Comparison of ENCODE assay signal across 21 cellular contexts in genomic region chr2:97963079-97963406, GRCh38. TPM values are rescaled to one million over a fixed set of nuclear protein-coding genes. Genes with fewer than 3 reads are reported as not detected.
DNase-seq lines count a peak whose midpoint lies in the region; ATAC-seq, FAIRE-seq and TF ChIP-seq lines count a peak whose summit lies in the region.
"Had no signal": no experiment of that assay in that cellular context is flagged by ENCODE, and none has a peak within 500 bp of the region (broad histone marks: within the 10 kb centered on the region; RNA-seq: fewer than 3 reads in every experiment).

No MANE protein-coding gene starts in this region.

- no peak overlapping the region for H3K4me3 ChIP-seq in GM12878
- no peak overlapping the region for H3K4me3 ChIP-seq in ovary
- H3K4me3 ChIP-seq: lower lobe of right lung, right lobe of liver had no signal

- no peaks in the 10 kb centered on the region for H3K36me3 Mint-ChIP-seq in natural killer cell treated with Interleukin-12 subunit alpha and Interleukin-12 subunit beta and Interleukin-15 and Interleukin-18, amount 100 ng/mL, for 72 hours
- H3K36me3 Mint-ChIP-seq in natural killer cell: no peaks in the 10 kb centered on the region
- H3K36me3 Mint-ChIP-seq in stimulated activated naive B cell treated with anti-CD40 and anti-IgM and Interleukin-4, amounts not matched to agents 10 μg/mL and 1 μg/mL and 100 μg/mL, for 72 hours: peaks cover 16 to 29% of the 10 kb centered on the region in 2 donors

- no peaks in the 10 kb centered on the region for H3K9me3 Mint-ChIP-seq in natural killer cell treated with Interleukin-12 subunit alpha and Interleukin-12 subunit beta and Interleukin-15 and Interleukin-18, amount 100 ng/mL, for 72 hours
- H3K9me3 Mint-ChIP-seq in natural killer cell: no peaks in the 10 kb centered on the region
- peaks cover 0 to 4% of the 10 kb centered on the region in 2 donors for H3K9me3 Mint-ChIP-seq in stimulated activated naive B cell treated with anti-CD40 and anti-IgM and Interleukin-4, amounts not matched to agents 10 μg/mL and 1 μg/mL and 100 μg/mL, for 72 hours

- H3K27ac Mint-ChIP-seq in natural killer cell treated with Interleukin-12 subunit alpha and Interleukin-12 subunit beta and Interleukin-15 and Interleukin-18, amount 100 ng/mL, for 72 hours: peak overlapping the region; percentile 36 to 43
- peak overlapping the region in 1 of 2 donors; percentile 39 for H3K27ac Mint-ChIP-seq in natural killer cell
- H3K27ac Mint-ChIP-seq in stimulated activated naive B cell treated with anti-CD40 and anti-IgM and Interleukin-4, amounts not matched to agents 10 μg/mL and 1 μg/mL and 100 μg/mL, for 72 hours: peak overlapping the region; percentile 11

- no peaks in the 10 kb centered on the region for H3K36me3 ChIP-seq in GM12878 (ENCODE audit: control insufficient read depth in 2 of 2, insufficient read depth in 2 of 2, low read length in 1 of 2)
- H3K36me3 ChIP-seq in ovary: no peaks in the 10 kb centered on the region
- H3K36me3 ChIP-seq: lower lobe of right lung, right lobe of liver had no signal

- no TSS peak for BruUV-seq in GM12878 (replicated peaks; lab: Mats Ljungman, UMichigan)

- TF ChIP-seq POLR2A in GM12878 (IDR thresholded peaks at IDR 0.05; ENCODE audit: low read depth, low read length) (no peak), ovary (IDR thresholded peaks at IDR 0.05) (no peak)

- H3K9me3 ChIP-seq in GM12878 (replicated peaks; ENCODE audit: control insufficient read depth, insufficient read depth, low read length): no peaks in the 10 kb centered on the region; the same call in 2 of the 3 replicates
- H3K9me3 ChIP-seq in ovary: no peaks in the 10 kb centered on the region
- H3K9me3 ChIP-seq: lower lobe of right lung, right lobe of liver had no signal

- H3K27me3 Mint-ChIP-seq in natural killer cell treated with Interleukin-12 subunit alpha and Interleukin-12 subunit beta and Interleukin-15 and Interleukin-18, amount 100 ng/mL, for 72 hours: no peaks in the 10 kb centered on the region
- H3K27me3 Mint-ChIP-seq in natural killer cell (ENCODE audit: low read depth in 2 of 2): no peaks in the 10 kb centered on the region
- H3K27me3 Mint-ChIP-seq in stimulated activated naive B cell treated with anti-CD40 and anti-IgM and Interleukin-4, amounts not matched to agents 10 μg/mL and 1 μg/mL and 100 μg/mL, for 72 hours: no peaks in the 10 kb centered on the region

- DNase-seq in natural killer cell treated with Interleukin-12 subunit alpha and Interleukin-12 subunit beta and Interleukin-15 and Interleukin-18, amount 100 ng/mL, for 72 hours (ENCODE audit: low spot score): no peak
- DNase-seq in natural killer cell (no peak), GM12878 (ENCODE audit: low read depth, low spot score) (no peak), ovary (no peak), kidney glomerular epithelial cell (lab: John Stamatoyannopoulos, UW) (no peak), inferior parietal cortex (ENCODE audit: extremely low spot score) (no peak)
- DNase-seq in stimulated activated naive B cell treated with anti-CD40 and anti-IgM and Interleukin-4, amounts not matched to agents 10 μg/mL and 1 μg/mL and 100 μg/mL, for 72 hours: no peak
- DNase-seq: activated CD4-positive, alpha-beta T cell treated with anti-CD3 and anti-CD28 coated beads, Interleukin-2, amount 50 U/mL, for 4 hours; activated naive CD4-positive, alpha-beta T cell treated with Interleukin-2 at 50 U/mL for 16 hours; activated T-cell treated with anti-CD3 and anti-CD28 coated beads for 4 hours; cortex of kidney; EL; islet precursor cell; lower lobe of right lung; NCI-H2081 treated with DMSO at 0.1 percent for 48 hours; NCI-H345; NCI-H748 treated with DMSO at 0.1 percent for 48 hours; right lobe of liver; trophoblast cell had no signal

- in situ Hi-C loops in GM12878 (cut with MboI): no loop called here

- no peak for TF ChIP-seq EP300 in GM12878 (IDR thresholded peaks at IDR 0.05; ENCODE audit: borderline replicate concordance in 1 of 2, control insufficient read depth in 1 of 2, low read depth in 2 of 2, low read length in 2 of 2)
- no peak for TF ChIP-seq EP300 in ovary (IDR thresholded peaks at IDR 0.05)

- peak overlapping the region; percentile 12 for H3K4me3 Mint-ChIP-seq in natural killer cell treated with Interleukin-12 subunit alpha and Interleukin-12 subunit beta and Interleukin-15 and Interleukin-18, amount 100 ng/mL, for 72 hours
- no peak overlapping the region for H3K4me3 Mint-ChIP-seq in natural killer cell
- H3K4me3 Mint-ChIP-seq in stimulated activated naive B cell treated with anti-CD40 and anti-IgM and Interleukin-4, amounts not matched to agents 10 μg/mL and 1 μg/mL and 100 μg/mL, for 72 hours: no peak overlapping the region

- TF ChIP-seq CTCF in natural killer cell (IDR thresholded peaks at IDR 0.05): no peak
- TF ChIP-seq CTCF in GM12878 (IDR thresholded peaks at IDR 0.05 in 2 of 3, conservative IDR thresholded peaks at IDR 0.05 in 1 of 3; ENCODE audit: control insufficient read depth in 2 of 3, extremely low read depth in 1 of 3, insufficient read depth in 1 of 3, low read depth in 3 of 3, low read length in 3 of 3): no peak
- TF ChIP-seq CTCF in ovary (IDR thresholded peaks at IDR 0.05): no peak

- POLR2A ChIA-PET in GM12878 (lab: Charles Lee): interaction anchor here (0.5 to 1.4 kb wide), 7 partner anchors 8 to 36 kb away, joined by 3 to 5 read pairs (median 4); no protein-coding TSS in a partner anchor

- H3K9ac ChIP-seq in GM12878 (ENCODE audit: control insufficient read depth, insufficient read depth, low read length): no peak overlapping the region

- H3K4me1 Mint-ChIP-seq in natural killer cell treated with Interleukin-12 subunit alpha and Interleukin-12 subunit beta and Interleukin-15 and Interleukin-18, amount 100 ng/mL, for 72 hours (ENCODE audit: low read depth in 2 of 2): peaks cover 49 to 65% of the 10 kb centered on the region in 2 donors
- H3K4me1 Mint-ChIP-seq in natural killer cell: peaks cover 75 to 80% of the 10 kb centered on the region in 2 donors
- H3K4me1 Mint-ChIP-seq in stimulated activated naive B cell treated with anti-CD40 and anti-IgM and Interleukin-4, amounts not matched to agents 10 μg/mL and 1 μg/mL and 100 μg/mL, for 72 hours: peaks cover 41 to 72% of the 10 kb centered on the region in 2 donors

- ATAC-seq in natural killer cell treated with Interleukin-12 subunit alpha and Interleukin-12 subunit beta and Interleukin-15 and Interleukin-18, amount 100 ng/mL, for 72 hours: peak in 1 of 2 donors; percentile 41
- ATAC-seq in natural killer cell (no peak), HG03064 (IDR thresholded peaks at IDR 0.05; ENCODE audit: low read depth, unreplicated experiment) (peak; percentile 42), GM12878 (peak; percentile 57; the same call in 1 of the 3 replicates)
- ATAC-seq in stimulated activated naive B cell treated with anti-CD40 and anti-IgM and Interleukin-4, amounts not matched to agents 10 μg/mL and 1 μg/mL and 100 μg/mL, for 72 hours (replicated peaks): no peak
- ATAC-seq: lower lobe of right lung, right lobe of liver, SK-N-SH treated with all-trans-retinoic acid at 6 μM for 48 hours had no signal

- no peaks in the 10 kb centered on the region for H3K27me3 ChIP-seq in GM12878 (replicated peaks in 1 of 2; ENCODE audit: control insufficient read depth in 2 of 2, insufficient read depth in 2 of 2, low read length in 1 of 2)
- no peaks in the 10 kb centered on the region for H3K27me3 ChIP-seq in ovary
- H3K27me3 ChIP-seq: right lobe of liver had no signal

- intact Hi-C loops in natural killer cell (cut with micrococcal nuclease): no loop called here
- intact Hi-C loops in GM12878 (cut with micrococcal nuclease; ENCODE audit: unreplicated experiment): loop anchor here (2.0 to 10.0 kb wide), 3 partner anchors 28 to 122 kb away; partner anchors contain the start of gene VWA3B
- intact Hi-C loops in ovary (cut with DNase I): no loop called here

- 0 out of 2 replicates have a peak overlapping the region, but pooled peaks have one; percentile 1 for H3K4me2 ChIP-seq in GM12878 (ENCODE audit: control insufficient read depth, insufficient read depth)

- peaks cover 58% of the 10 kb centered on the region for H3K79me2 ChIP-seq in GM12878 (ENCODE audit: control insufficient read depth, insufficient read depth, low read length)

- no peak for FAIRE-seq in GM12878 (lab: Jason Lieb, UNC)

- peaks cover 6% of the 10 kb centered on the region; the same call in 1 of the 2 replicates for H4K20me1 ChIP-seq in GM12878 (ENCODE audit: control insufficient read depth, insufficient read depth)

- CTCF ChIA-PET in GM12878 (lab: Yijun Ruan, JAX): interaction anchor here (0.9 to 2.5 kb wide), 4 partner anchors 28 to 66 kb away, joined by 3 to 6 read pairs (median 4); no protein-coding TSS in a partner anchor

- H2AFZ ChIP-seq in GM12878 (ENCODE audit: control insufficient read depth, low read depth, low read length): no peak overlapping the region

- peaks cover 22% of the 10 kb centered on the region for H3K4me1 ChIP-seq in GM12878 (ENCODE audit: control insufficient read depth, insufficient read depth, low read length)
- H3K4me1 ChIP-seq in ovary (ENCODE audit: insufficient read depth): peaks cover 4% of the 10 kb centered on the region

- H3K27ac ChIP-seq in GM12878 (ENCODE audit: control insufficient read depth, insufficient read depth) (no peak overlapping the region), ovary (no peak overlapping the region)
- H3K27ac ChIP-seq: lower lobe of right lung, right lobe of liver had no signal

- no peak for TF ChIP-seq RAD21 in GM12878 (IDR thresholded peaks at IDR 0.05; ENCODE audit: insufficient read depth, low read depth, low read length)

- RAD21 ChIA-PET in GM12878 (lab: Charles Lee; ENCODE audit: unreplicated experiment): interaction anchor here (1.0 to 4.4 kb wide), 11 partner anchors 12 to 92 kb away, joined by 3 to 22 read pairs (median 7); no protein-coding TSS in a partner anchor

- SMC1A ChIA-PET in GM12878 (lab: Charles Lee; ENCODE audit: uncharacterized antibody, unreplicated experiment): interaction anchor here (0.9 to 3.7 kb wide), 18 partner anchors 8 to 122 kb away, joined by 3 to 35 read pairs (median 4); no protein-coding TSS in a partner anchor

RNA-seq across cellular contexts. Expression of gene TMEM131, which starts 32.7 kb away (rescaled TPM):
- 10 to 100 TPM; 44.6 to 47.3 TPM for total RNA-seq in natural killer cell treated with Interleukin-12 subunit alpha and Interleukin-12 subunit beta and Interleukin-15 and Interleukin-18, amount 100 ng/mL, for 72 hours
- total RNA-seq in natural killer cell: 10 to 100 TPM; 44.8 to 72.1 (median 67.1) TPM
- 305 and 317 TPM in 2 replicates for total RNA-seq in GM12878 (2013; cell fraction: nucleolus; rRNA removed)
- total RNA-seq in GM12878 (2014; rRNA removed): 17.0 and 17.3 TPM in 2 replicates
- 24.1 and 24.4 TPM in 2 replicates for total RNA-seq in GM12878 (2014; rRNA removed; fragmentation: Illumina TruSeq; extraction: Trizol)
- 46.8 and 48.2 TPM in 2 replicates for total RNA-seq in GM12878 (2021)
- 17.6 TPM for polyA plus RNA-seq in GM12878 (2011; ENCODE audit: low read depth)
- polyA plus RNA-seq in GM12878 (2011; rRNA removed): 24.0 and 28.9 TPM in 2 replicates
- 15.7 and 18.7 TPM in 2 replicates for polyA plus RNA-seq in GM12878 (2011; cell fraction: cytosol; rRNA removed)
- 85.3 and 85.6 TPM in 2 replicates for polyA plus RNA-seq in GM12878 (2011; cell fraction: nucleus; rRNA removed)
- 26.0 and 29.7 TPM in 2 replicates for polyA plus RNA-seq in GM12878 (2012)
- 47.3 and 65.5 TPM in 2 replicates for polyA plus RNA-seq in GM12878 (2014; fragmentation: Illumina TruSeq; extraction: Trizol)
- 1 to 10 TPM; 6.0 to 8.1 TPM for polyA plus RNA-seq in GM12878 (2014; fragmentation: Nextera tagmentation; extraction: Ambion mirVana)
- 27.7 and 30.3 TPM in 2 replicates for polyA plus RNA-seq in GM12878 (2014; rRNA removed)
- polyA plus RNA-seq in GM12878 (2016; fragmentation: Nextera tagmentation; extraction: Ambion mirVana): 10 to 100 TPM in 1 of 2 experiments, 1 to 10 TPM in 1; 8.4 to 22.3 TPM
- 39.7 and 51.5 TPM in 2 replicates for polyA minus RNA-seq in GM12878 (2011; rRNA and poly(A)+ RNA removed)
- 13.6 and 20.6 TPM in 2 replicates for polyA minus RNA-seq in GM12878 (2011; cell fraction: cytosol; rRNA and poly(A)+ RNA removed)
- polyA minus RNA-seq in GM12878 (2011; cell fraction: nucleus; rRNA and poly(A)+ RNA removed): 61.7 and 86.0 TPM in 2 replicates
- total RNA-seq in ovary: 10 to 100 TPM; 29.3 to 44.0 (median 38.4) TPM
- 10 to 100 TPM; 16.1 to 40.7 TPM for polyA plus RNA-seq in ovary

Comparison
In these comparisons a context has a peak if more than half of its experiments do, and no peak if none do; other contexts are left out.
1. ATAC-seq: peak in HG03064 (single experiment) and GM12878 (single experiment); none in natural killer cell (0 of 3) and stimulated activated naive B cell treated with anti-CD40 and anti-IgM and Interleukin-4, amounts not matched to agents 10 μg/mL and 1 μg/mL and 100 μg/mL, for 72 hours (0 of 2).